Comparison of ENCODE assay signal across 1 cellular context in the genomic region with DNA sequence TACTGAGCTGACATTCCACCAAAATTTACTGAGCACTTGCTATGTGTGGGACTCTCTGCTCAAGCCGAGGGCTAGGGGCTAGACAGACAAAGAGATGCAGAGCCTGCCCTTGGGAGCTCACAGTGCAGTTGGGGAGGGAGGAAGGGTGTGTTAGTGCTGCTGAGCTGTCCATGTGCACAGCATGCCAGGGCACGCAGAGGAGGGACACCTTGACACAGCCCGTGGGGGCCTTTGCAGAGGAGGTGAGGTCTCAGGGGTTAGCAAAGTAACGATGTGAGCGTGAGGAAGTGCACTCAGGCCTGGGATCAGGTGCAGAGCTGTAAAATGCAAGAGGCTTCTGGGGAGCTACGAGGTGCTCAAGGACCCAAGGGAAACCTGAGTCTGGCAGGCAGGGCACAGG.
TF ChIP-seq lines count a peak whose summit lies in the region.

No MANE protein-coding gene starts in this region.

TF ChIP-seq in SK-N-SH, 30 proteins besides CTCF, POLR2A, EP300 and RAD21:
- TF ChIP-seq, protein P1, sequence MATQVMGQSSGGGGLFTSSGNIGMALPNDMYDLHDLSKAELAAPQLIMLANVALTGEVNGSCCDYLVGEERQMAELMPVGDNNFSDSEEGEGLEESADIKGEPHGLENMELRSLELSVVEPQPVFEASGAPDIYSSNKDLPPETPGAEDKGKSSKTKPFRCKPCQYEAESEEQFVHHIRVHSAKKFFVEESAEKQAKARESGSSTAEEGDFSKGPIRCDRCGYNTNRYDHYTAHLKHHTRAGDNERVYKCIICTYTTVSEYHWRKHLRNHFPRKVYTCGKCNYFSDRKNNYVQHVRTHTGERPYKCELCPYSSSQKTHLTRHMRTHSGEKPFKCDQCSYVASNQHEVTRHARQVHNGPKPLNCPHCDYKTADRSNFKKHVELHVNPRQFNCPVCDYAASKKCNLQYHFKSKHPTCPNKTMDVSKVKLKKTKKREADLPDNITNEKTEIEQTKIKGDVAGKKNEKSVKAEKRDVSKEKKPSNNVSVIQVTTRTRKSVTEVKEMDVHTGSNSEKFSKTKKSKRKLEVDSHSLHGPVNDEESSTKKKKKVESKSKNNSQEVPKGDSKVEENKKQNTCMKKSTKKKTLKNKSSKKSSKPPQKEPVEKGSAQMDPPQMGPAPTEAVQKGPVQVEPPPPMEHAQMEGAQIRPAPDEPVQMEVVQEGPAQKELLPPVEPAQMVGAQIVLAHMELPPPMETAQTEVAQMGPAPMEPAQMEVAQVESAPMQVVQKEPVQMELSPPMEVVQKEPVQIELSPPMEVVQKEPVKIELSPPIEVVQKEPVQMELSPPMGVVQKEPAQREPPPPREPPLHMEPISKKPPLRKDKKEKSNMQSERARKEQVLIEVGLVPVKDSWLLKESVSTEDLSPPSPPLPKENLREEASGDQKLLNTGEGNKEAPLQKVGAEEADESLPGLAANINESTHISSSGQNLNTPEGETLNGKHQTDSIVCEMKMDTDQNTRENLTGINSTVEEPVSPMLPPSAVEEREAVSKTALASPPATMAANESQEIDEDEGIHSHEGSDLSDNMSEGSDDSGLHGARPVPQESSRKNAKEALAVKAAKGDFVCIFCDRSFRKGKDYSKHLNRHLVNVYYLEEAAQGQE (IDR thresholded peaks at IDR 0.05; ENCODE audit: low read depth, low read length) = no peak
- TF ChIP-seq, protein P2, sequence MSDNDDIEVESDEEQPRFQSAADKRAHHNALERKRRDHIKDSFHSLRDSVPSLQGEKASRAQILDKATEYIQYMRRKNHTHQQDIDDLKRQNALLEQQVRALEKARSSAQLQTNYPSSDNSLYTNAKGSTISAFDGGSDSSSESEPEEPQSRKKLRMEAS (IDR thresholded peaks at IDR 0.05; ENCODE audit: low read depth) = no peak
- TF ChIP-seq RCOR1 (IDR thresholded peaks at IDR 0.05; ENCODE audit: low read length) (no peak), FOSL2 (IDR thresholded peaks at IDR 0.05; ENCODE audit: borderline replicate concordance, low read depth) (no peak), TCF12 (IDR thresholded peaks at IDR 0.05) (no peak), ELF1 (IDR thresholded peaks at IDR 0.05) (no peak), MEF2A (IDR thresholded peaks at IDR 0.05; ENCODE audit: borderline replicate concordance, low read depth) (no peak), TAF1 (IDR thresholded peaks at IDR 0.05; ENCODE audit: borderline replicate concordance, low read depth, low read length) (no peak), YY1 (IDR thresholded peaks at IDR 0.05; ENCODE audit: low read depth) (no peak), RXRA (IDR thresholded peaks at IDR 0.05; ENCODE audit: borderline replicate concordance, low read depth) (no peak), NFIC (IDR thresholded peaks at IDR 0.05; ENCODE audit: borderline replicate concordance) (no peak)
